In the genomic region with DNA sequence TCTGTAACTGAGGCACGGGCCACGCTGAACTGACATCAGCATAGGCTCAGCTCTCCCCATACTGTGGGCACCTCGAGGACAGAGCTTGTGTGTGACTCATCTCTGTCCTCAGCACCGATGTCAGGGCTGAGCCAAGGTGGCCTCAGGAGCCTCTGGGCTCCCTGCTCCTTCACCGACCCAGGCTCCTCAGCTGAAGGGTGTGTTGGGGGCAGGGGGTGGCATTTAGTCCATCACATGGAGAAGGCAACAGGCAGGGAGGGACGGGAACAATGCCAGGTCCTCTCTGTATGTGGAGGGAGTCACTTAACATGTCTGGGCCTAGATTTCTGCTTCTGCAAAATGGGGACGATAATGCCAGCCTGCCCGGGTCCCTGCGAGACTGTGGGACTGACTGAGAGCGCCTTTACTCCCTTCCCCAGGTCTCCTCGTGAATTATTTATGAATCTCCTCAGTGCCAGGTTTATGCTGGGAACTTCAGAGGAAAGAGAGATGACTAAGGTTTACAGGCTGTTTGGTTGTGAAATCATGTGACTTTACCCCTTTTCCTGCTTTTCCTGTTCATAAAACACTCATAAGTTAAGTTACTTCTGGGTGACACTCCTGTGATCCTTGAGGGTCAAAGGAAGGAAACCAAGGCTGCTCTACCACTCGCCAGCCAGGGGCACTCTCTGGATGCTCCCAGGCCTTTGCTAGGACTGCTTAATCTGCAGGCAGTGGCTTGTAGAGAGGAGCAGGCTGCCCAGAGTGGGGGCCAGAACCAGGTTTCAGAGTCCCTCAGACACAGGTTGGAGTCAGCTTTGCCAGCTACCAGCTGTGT, we compare ENCODE assay signal across 8 cellular contexts. TPM values are rescaled to one million over a fixed set of nuclear protein-coding genes. Genes with fewer than 3 reads are reported as not detected.
DNase-seq lines count a peak whose midpoint lies in the region; ATAC-seq and TF ChIP-seq lines count a peak whose summit lies in the region.

No MANE protein-coding gene starts in this region.

- CTCF ChIA-PET in MCF 10A (lab: Yijun Ruan, JAX): interaction anchor here (1.0 to 3.1 kb wide), 3 partner anchors 18 to 121 kb away, joined by 3 to 22 read pairs (median 3); no protein-coding TSS in a partner anchor

- 65% methylated on average over 11 of the region's 12 CpGs for WGBS in mesenchymal stem cell

- H4K91ac ChIP-seq in mesenchymal stem cell (ENCODE audit: low read length): peak overlapping the region; percentile 83

- H3K27me3 Mint-ChIP-seq in MCF 10A (ENCODE audit: insufficient read depth, unreplicated experiment): no peaks in the 10 kb centered on the region
- H3K27me3 Mint-ChIP-seq in GM23338 (ENCODE audit: insufficient read depth, low read depth, poor library complexity): peaks cover 16% of the 10 kb centered on the region

- H2AFZ ChIP-seq in mesenchymal stem cell (ENCODE audit: low read depth, low read length): peak overlapping the region; percentile 57
- H2AFZ ChIP-seq in GM23338: no peak overlapping the region

- no peaks in the 10 kb centered on the region for H3K36me3 Mint-ChIP-seq in MCF 10A (ENCODE audit: insufficient read depth, unreplicated experiment)
- no peaks in the 10 kb centered on the region for H3K36me3 Mint-ChIP-seq in GM23338 (ENCODE audit: low read depth)

- H3K27me3 ChIP-seq in mesenchymal stem cell (ENCODE audit: control insufficient read depth in 1 of 2, insufficient read depth in 1 of 2, low read length in 2 of 2) (no peaks in the 10 kb centered on the region), GM23338 (ENCODE audit: insufficient read depth) (no peaks in the 10 kb centered on the region)

- H3K27ac Mint-ChIP-seq in MCF 10A (ENCODE audit: low read depth, unreplicated experiment): peak overlapping the region; percentile 85
- no peak overlapping the region for H3K27ac Mint-ChIP-seq in GM23338

- H3K14ac ChIP-seq in mesenchymal stem cell (ENCODE audit: low read length in 2 of 2): peak overlapping the region in 1 of 2 experiments; percentile 68

- no peaks in the 10 kb centered on the region for H4K20me1 ChIP-seq in GM23338 (replicated peaks; ENCODE audit: insufficient read depth)

- peak overlapping the region; percentile 54 for H2BK120ac ChIP-seq in mesenchymal stem cell (ENCODE audit: low read depth, low read length)

- H3K4me1 Mint-ChIP-seq in MCF 10A (ENCODE audit: insufficient read depth, unreplicated experiment) (peaks cover 17% of the 10 kb centered on the region), GM23338 (peaks cover 22% of the 10 kb centered on the region)

- H3K27ac ChIP-seq in mesenchymal stem cell (ENCODE audit: low read length, poor library complexity, severe bottlenecking) (peak overlapping the region; percentile 93), GM23338 (ENCODE audit: low read depth) (no peak overlapping the region)

- H3K9me3 ChIP-seq in mesenchymal stem cell (ENCODE audit: control insufficient read depth, low read length): no peaks in the 10 kb centered on the region

- ATAC-seq in GM23338 (no peak), GM18519 (IDR thresholded peaks at IDR 0.05; ENCODE audit: low FRiP score, unreplicated experiment) (no peak)

- peak overlapping the region; percentile 61 to 82 for H2BK12ac ChIP-seq in mesenchymal stem cell (ENCODE audit: low read length in 2 of 2)

- no peak for TF ChIP-seq CTCF in MCF 10A (IDR thresholded peaks at IDR 0.05; ENCODE audit: unreplicated experiment)
- no peak for TF ChIP-seq CTCF in GM23338 (conservative IDR thresholded peaks at IDR 0.05; ENCODE audit: low read depth in 2 of 2)

- no peak overlapping the region for H3K4me3 ChIP-seq in mesenchymal stem cell (ENCODE audit: insufficient read depth in 1 of 2, low read depth in 1 of 2, low read length in 2 of 2)
- H3K4me3 ChIP-seq in GM23338: no peak overlapping the region

- H3K4ac ChIP-seq in mesenchymal stem cell (ENCODE audit: low read depth in 1 of 2, low read length in 2 of 2): peak overlapping the region; percentile 52 to 81

- peak overlapping the region; percentile 63 for H2BK5ac ChIP-seq in mesenchymal stem cell (ENCODE audit: low read depth, low read length, poor library complexity, severe bottlenecking)

- no TSS peak for BruUV-seq in MCF 10A (replicated peaks; lab: Mats Ljungman, UMichigan)

- POLR2A ChIA-PET in MCF 10A (lab: Yijun Ruan, JAX): interaction anchor here (1.5 kb wide), 1 partner anchor 17 kb away, joined by 5 read pairs; no protein-coding TSS in a partner anchor

- peak overlapping the region; percentile 72 for H3K9ac ChIP-seq in mesenchymal stem cell (ENCODE audit: low read length)

- intact Hi-C loops in MCF 10A (cut with micrococcal nuclease): no loop called here

- no peaks in the 10 kb centered on the region for H3F3A ChIP-seq in GM23338 (replicated peaks; ENCODE audit: low read depth)

- no peaks in the 10 kb centered on the region for H3K9me2 ChIP-seq in GM23338 (ENCODE audit: insufficient read depth)

- H3K23ac ChIP-seq in mesenchymal stem cell (ENCODE audit: low read length in 2 of 2): peak overlapping the region in 1 of 2 experiments; percentile 14

- H3K4me3 Mint-ChIP-seq in MCF 10A (ENCODE audit: unreplicated experiment) (no peak overlapping the region), GM23338 (no peak overlapping the region)

- peak overlapping the region; percentile 94 for H4K8ac ChIP-seq in mesenchymal stem cell (ENCODE audit: low read length)

- peak overlapping the region; percentile 98 for H2AK5ac ChIP-seq in mesenchymal stem cell (ENCODE audit: low read length, severe bottlenecking)

- DNase-seq in AG08395 (ENCODE audit: low spot score) (peak; percentile 76), HT-29 (ENCODE audit: low spot score) (peak; percentile 76), MCF 10A (ENCODE audit: unreplicated experiment) (peak; percentile 77), mesenchymal stem cell (peak; percentile 81), GM23338 (ENCODE audit: low spot score) (no peak), NCI-H1105 treated with DMSO at 0.1 percent for 48 hours (lab: John Stamatoyannopoulos, UW) (no peak)
- DNase-seq in activated CD4-positive, CD25-positive, alpha-beta regulatory T cell (lab: John Stamatoyannopoulos, UW): no peak

- no peaks in the 10 kb centered on the region for H3K79me2 ChIP-seq in GM23338 (replicated peaks; ENCODE audit: insufficient read depth)

- H3K18ac ChIP-seq in mesenchymal stem cell (ENCODE audit: low read depth in 1 of 2, low read length in 2 of 2): peak overlapping the region; percentile 74 to 79

- H3K9me3 Mint-ChIP-seq in MCF 10A (ENCODE audit: unreplicated experiment) (no peaks in the 10 kb centered on the region), GM23338 (no peaks in the 10 kb centered on the region; the same call in 2 of the 3 replicates)

- H3K36me3 ChIP-seq in mesenchymal stem cell (ENCODE audit: control insufficient read depth in 1 of 2, insufficient read depth in 2 of 2, low read depth in 1 of 2, low read length in 2 of 2): no peaks in the 10 kb centered on the region
- H3K36me3 ChIP-seq in GM23338 (ENCODE audit: insufficient read depth): no peaks in the 10 kb centered on the region

- peak overlapping the region; percentile 1 for H3K4me2 ChIP-seq in mesenchymal stem cell (ENCODE audit: low read length, poor library complexity, severe bottlenecking)
- H3K4me2 ChIP-seq in GM23338: no peak overlapping the region

- H3K79me1 ChIP-seq in mesenchymal stem cell (replicated peaks; ENCODE audit: low read length, poor library complexity, severe bottlenecking): no peaks in the 10 kb centered on the region

- H2BK15ac ChIP-seq in mesenchymal stem cell (ENCODE audit: low read depth, poor library complexity, severe bottlenecking): peak overlapping the region; percentile 5

- H3K4me1 ChIP-seq in mesenchymal stem cell (ENCODE audit: control insufficient read depth, insufficient read depth, low read depth, low read length): peaks cover 51% of the 10 kb centered on the region
- no peaks in the 10 kb centered on the region for H3K4me1 ChIP-seq in GM23338 (ENCODE audit: insufficient read depth)

TF ChIP-seq in GM23338, 12 proteins besides CTCF, POLR2A, EP300 and RAD21 (continues in another document):
- TF ChIP-seq CREB1 (CRISPR knock-in tag; IDR thresholded peaks at IDR 0.05; ENCODE audit: low read depth) (no peak), EZH2 (IDR thresholded peaks at IDR 0.05; ENCODE audit: low read depth, unreplicated experiment) (no peak), ZNF114 (CRISPR knock-in tag; IDR thresholded peaks at IDR 0.05) (no peak), ZNF331 (CRISPR knock-in tag; IDR thresholded peaks at IDR 0.05; ENCODE audit: low read depth) (no peak)

RNA-seq across cellular contexts. Expression of a gene that starts 16.2 kb away (rescaled TPM):
- total RNA-seq in HT-29 (2014; rRNA removed; shearing (Covaris generic)): 26.3 and 36.3 TPM in 2 replicates
- total RNA-seq in MCF 10A (2022): 0.35 and 1.2 TPM in 2 replicates
- polyA plus RNA-seq in mesenchymal stem cell (2013, experiment 1 of 2): 2.3 TPM
- polyA plus RNA-seq in mesenchymal stem cell (2013, experiment 2 of 2): 2.4 TPM
- 5.4 and 7.1 TPM in 2 replicates for total RNA-seq in GM23338 (2014; rRNA removed; shearing (Covaris generic))
- polyA plus RNA-seq in GM23338 (2016; fragmentation: Nextera tagmentation; extraction: Ambion mirVana): 2.0 and 2.3 TPM in 2 replicates

Comparison
In these comparisons a context has a peak if more than half of its experiments do, and no peak if none do; other contexts are left out.
1. DNase-seq: peak in AG08395 (single experiment), HT-29 (single experiment), MCF 10A (single experiment) and mesenchymal stem cell (single experiment); none in GM23338 (single experiment), activated CD4-positive, CD25-positive, alpha-beta regulatory T cell (0 of 4) and NCI-H1105 treated with DMSO at 0.1 percent for 48 hours (single experiment).